Comparison of ENCODE assay signal across 18 cellular contexts in the genomic region with DNA sequence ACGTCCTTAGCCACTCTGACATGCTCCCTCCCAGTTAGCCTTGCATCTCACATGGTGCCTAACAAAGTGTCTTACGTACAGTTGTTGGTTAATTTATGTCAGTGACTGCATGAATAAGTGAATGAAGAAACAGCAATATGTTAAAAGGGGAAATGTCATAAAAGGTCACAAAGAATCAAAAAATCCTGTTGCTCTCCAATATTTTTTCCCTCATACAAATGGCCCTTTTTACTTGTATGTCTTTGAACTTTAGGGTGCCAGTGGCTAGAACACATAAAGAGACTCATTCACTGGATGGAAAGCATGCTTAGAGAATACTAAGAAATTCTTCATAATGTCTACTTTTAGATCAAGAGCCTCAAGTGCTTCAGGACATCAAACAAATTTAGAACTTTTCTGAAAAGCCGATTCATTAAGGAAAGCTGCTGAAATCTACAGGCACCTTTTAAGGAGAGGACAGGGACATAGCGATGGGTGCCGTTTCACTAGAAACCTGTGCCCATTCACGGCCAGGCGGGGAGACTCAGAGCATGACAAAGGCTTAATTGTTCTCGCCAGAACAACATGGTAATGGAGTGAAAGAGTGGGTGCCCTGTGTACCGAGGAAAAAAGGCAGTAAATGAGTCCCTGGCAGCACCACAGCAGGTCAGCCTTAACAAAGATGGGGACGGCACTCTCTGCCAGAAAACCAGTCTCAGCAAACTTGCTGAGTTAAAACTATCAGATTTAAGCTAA.
A peak's percentile ranks its signal among the peaks of the same experiment; 100 is the strongest.
DNase-seq lines count a peak whose midpoint lies in the region; ATAC-seq, FAIRE-seq and TF ChIP-seq lines count a peak whose summit lies in the region.
"Had no signal": no experiment of that assay in that cellular context is flagged by ENCODE, and none has a peak within 500 bp of the region (broad histone marks: within the 10 kb centered on the region; RNA-seq: fewer than 3 reads in every experiment).

No MANE protein-coding gene starts in this region.

- FAIRE-seq in HepG2 (lab: Jason Lieb, UNC), result no peak
- FAIRE-seq: TTC549 had no signal

- no peaks in the 10 kb centered on the region for H4K20me1 ChIP-seq in HepG2 (ENCODE audit: insufficient read depth, low read length)

- H3K36me3 Mint-ChIP-seq in naive thymus-derived CD4-positive, alpha-beta T cell, result no peaks in the 10 kb centered on the region
- H3K36me3 Mint-ChIP-seq: naive B cell had no signal

- peak overlapping the region; percentile 10 for H2AFZ ChIP-seq in HepG2 (ENCODE audit: low read length)

- DNase-seq in HepG2 (ENCODE audit: low spot score) (peak; percentile 53), right lobe of liver (no peak), head of caudate nucleus (peak; percentile 51 to 90 (median 74)), occipital lobe (lab: John Stamatoyannopoulos, UW) (peak; percentile 53), kidney glomerular epithelial cell (lab: John Stamatoyannopoulos, UW) (no peak), LoVo (ENCODE audit: low spot score) (no peak)
- DNase-seq in naive thymus-derived CD4-positive, alpha-beta T cell, result no peak
- DNase-seq: activated CD4-positive, alpha-beta T cell treated with anti-CD3 and anti-CD28 coated beads, Interleukin-2, amount 50 U/mL, for 48 hours; COR-L47; effector memory CD8-positive, alpha-beta T cell; foreskin fibroblast; HCEC 1CT; naive B cell; NCI-H2081 had no signal

- TF ChIP-seq EP300 in HepG2 (IDR thresholded peaks at IDR 0.05; ENCODE audit: low read depth in 2 of 2, low read length in 2 of 2), result no peak
- TF ChIP-seq EP300 in HepG2 (CRISPR knock-in tag; IDR thresholded peaks at IDR 0.05; ENCODE audit: borderline replicate concordance), result no peak

- no peaks in the 10 kb centered on the region for H3K36me3 ChIP-seq in HepG2 (replicated peaks in 1 of 2; ENCODE audit: control insufficient read depth in 1 of 2, insufficient read depth in 2 of 2, low read length in 2 of 2)
- no peaks in the 10 kb centered on the region for H3K36me3 ChIP-seq in right lobe of liver
- no peaks in the 10 kb centered on the region for H3K36me3 ChIP-seq in naive thymus-derived CD4-positive, alpha-beta T cell (ENCODE audit: control insufficient read depth in 2 of 3, insufficient read depth in 3 of 3, low read length in 3 of 3)
- H3K36me3 ChIP-seq: SJSA1 had no signal

- no TSS peak for BruUV-seq in HepG2 (replicated peaks; lab: Mats Ljungman, UMichigan)

- TF ChIP-seq CTCF in HepG2 (CRISPR knock-in tag; IDR thresholded peaks at IDR 0.05) (no peak), right lobe of liver (IDR thresholded peaks at IDR 0.05) (no peak)

- H3K27me3 Mint-ChIP-seq in naive thymus-derived CD4-positive, alpha-beta T cell, result peaks cover 0 to 6% (median 0%) of the 10 kb centered on the region in 5 donors
- H3K27me3 Mint-ChIP-seq: effector memory CD8-positive, alpha-beta T cell had no signal

- H3K9me3 ChIP-seq in HepG2 (ENCODE audit: low read length), result no peaks in the 10 kb centered on the region
- no peaks in the 10 kb centered on the region for H3K9me3 ChIP-seq in right lobe of liver
- H3K9me3 ChIP-seq in naive thymus-derived CD4-positive, alpha-beta T cell (ENCODE audit: control insufficient read depth in 2 of 3, low read length in 3 of 3), result no peaks in the 10 kb centered on the region
- H3K9me3 ChIP-seq: SJSA1 had no signal

- H3K4me3 ChIP-seq in HepG2 (replicated peaks in 1 of 3; ENCODE audit: insufficient read depth in 1 of 3, low read depth in 2 of 3, low read length in 3 of 3), result peak overlapping the region in 2 of 3 experiments; percentile 17 to 26; a peak in 2 of 6 replicates
- H3K4me3 ChIP-seq in right lobe of liver, result no peak overlapping the region
- no peak overlapping the region for H3K4me3 ChIP-seq in naive thymus-derived CD4-positive, alpha-beta T cell (ENCODE audit: low read length)
- H3K4me3 ChIP-seq: SJSA1 had no signal

- peaks cover 0 to 3% (median 0%) of the 10 kb centered on the region in 11 donors for H3K9me3 Mint-ChIP-seq in naive thymus-derived CD4-positive, alpha-beta T cell
- H3K9me3 Mint-ChIP-seq: activated T-helper 2 cell treated with anti-CD3 and anti-CD28 coated beads, Interferon-gamma antibody, Interleukin-2, Interleukin-4, amounts not matched to agents 10 μg/mL and 5 μg/mL and 100 μg/mL, durations not matched to agents 14 hours and 24 hours and 36 hours; effector memory CD8-positive, alpha-beta T cell; naive B cell had no signal

- in situ Hi-C loops in HepG2 (cut with HindIII; ENCODE audit: extremely low pct_ligation_motif_present, low pct_unique_long_range_greater_than_20kb), result no loop called here

- no peak overlapping the region for H3K27ac Mint-ChIP-seq in naive thymus-derived CD4-positive, alpha-beta T cell
- H3K27ac Mint-ChIP-seq: activated T-helper 2 cell treated with anti-CD3 and anti-CD28 coated beads, Interferon-gamma antibody, Interleukin-2, Interleukin-4, amounts not matched to agents 10 μg/mL and 5 μg/mL and 100 μg/mL, durations not matched to agents 14 hours and 24 hours and 36 hours; effector memory CD8-positive, alpha-beta T cell; naive B cell had no signal

- no peak overlapping the region for H3K4me3 Mint-ChIP-seq in naive thymus-derived CD4-positive, alpha-beta T cell
- H3K4me3 Mint-ChIP-seq: effector memory CD8-positive, alpha-beta T cell; naive B cell had no signal

- H3K27ac ChIP-seq in HepG2 (ENCODE audit: extremely low read length, insufficient read depth, low read length) (no peak overlapping the region), right lobe of liver (no peak overlapping the region)
- no peak overlapping the region for H3K27ac ChIP-seq in naive thymus-derived CD4-positive, alpha-beta T cell (ENCODE audit: low read depth, low read length)
- H3K27ac ChIP-seq: SJSA1 had no signal

- no peak overlapping the region for H3K9ac ChIP-seq in HepG2 (ENCODE audit: insufficient read depth, low read depth, low read length)

- CTCF ChIA-PET in HepG2 (lab: Yijun Ruan, JAX; ENCODE audit: low intra/inter-chr PET ratio, low total read pairs), result no interaction called here
- CTCF ChIA-PET in naive thymus-derived CD4-positive, alpha-beta T cell (lab: Charles Lee), result no interaction called here

- H3K79me2 ChIP-seq in HepG2 (ENCODE audit: insufficient read depth, low read length), result no peaks in the 10 kb centered on the region

- H3K4me2 ChIP-seq in HepG2 (ENCODE audit: low read depth, low read length), result peak overlapping the region; percentile 75

- ATAC-seq in HepG2 (peak; percentile 89), right lobe of liver (no peak), HG03175 (IDR thresholded peaks at IDR 0.05; ENCODE audit: unreplicated experiment) (no peak)
- ATAC-seq in naive thymus-derived CD4-positive, alpha-beta T cell, result no peak
- ATAC-seq: effector memory CD8-positive, alpha-beta T cell had no signal

- POLR2A ChIA-PET in HepG2 (lab: Yijun Ruan, JAX), result no interaction called here
- POLR2A ChIA-PET in naive thymus-derived CD4-positive, alpha-beta T cell (lab: Charles Lee), result no interaction called here

- 20% methylated on average over 10 of the region's 10 CpGs for WGBS in HepG2 (ENCODE audit: low lambda C conversion rate)
- 65% methylated on average over 10 of the region's 10 CpGs for WGBS in right lobe of liver (ENCODE audit: insufficient coverage, low coverage, low lambda C conversion rate, missing lambda C conversion rate)

- peaks cover 15% of the 10 kb centered on the region for H3K4me1 ChIP-seq in HepG2 (ENCODE audit: insufficient read depth, low read length)
- no peaks in the 10 kb centered on the region for H3K4me1 ChIP-seq in right lobe of liver
- no peaks in the 10 kb centered on the region for H3K4me1 ChIP-seq in naive thymus-derived CD4-positive, alpha-beta T cell (ENCODE audit: control insufficient read depth in 2 of 2, insufficient read depth in 2 of 2, low read length in 2 of 2)

- H3K27me3 ChIP-seq in HepG2 (ENCODE audit: control insufficient read depth in 1 of 2, insufficient read depth in 2 of 2, low read length in 2 of 2) (peaks cover 0 to under 1% of the 10 kb centered on the region in 2 experiments; a peak in 2 of 5 replicates), right lobe of liver (no peaks in the 10 kb centered on the region)
- no peaks in the 10 kb centered on the region for H3K27me3 ChIP-seq in naive thymus-derived CD4-positive, alpha-beta T cell (ENCODE audit: control insufficient read depth in 2 of 2, insufficient read depth in 2 of 2, low read length in 2 of 2)
- H3K27me3 ChIP-seq: SJSA1 had no signal

- no peaks in the 10 kb centered on the region for H3K4me1 Mint-ChIP-seq in naive thymus-derived CD4-positive, alpha-beta T cell

- intact Hi-C loops in HepG2 (cut with micrococcal nuclease; ENCODE audit: unreplicated experiment) (no loop called here), right lobe of liver (cut with DNase I) (no loop called here), head of caudate nucleus (cut with DNase I) (loop anchor here (5.0 kb wide), 1 partner anchor 73 kb away; a partner anchor contains a TSS)
- intact Hi-C loops in naive thymus-derived CD4-positive, alpha-beta T cell (cut with micrococcal nuclease), result no loop called here

- TF ChIP-seq POLR2A in HepG2 (IDR thresholded peaks at IDR 0.05; ENCODE audit: insufficient read depth in 1 of 2, low read depth in 2 of 2, low read length in 2 of 2) (no peak), right lobe of liver (IDR thresholded peaks at IDR 0.05) (no peak)

- no peak for TF ChIP-seq RAD21 in HepG2 (CRISPR knock-in tag; IDR thresholded peaks at IDR 0.05)

TF ChIP-seq in HepG2, 621 proteins besides CTCF, POLR2A, EP300 and RAD21 (continues in another document):
- TF ChIP-seq SOX5 (CRISPR knock-in tag; IDR thresholded peaks at IDR 0.05; ENCODE audit: borderline replicate concordance) (peak; percentile 65; the same call in 1 of the 2 replicates), HNRNPL (IDR thresholded peaks at IDR 0.05; ENCODE audit: low read depth, low read length) (0 out of 2 replicates have a peak, but pooled peaks have one; percentile 33), GPN1 (CRISPR knock-in tag; IDR thresholded peaks at IDR 0.05; ENCODE audit: borderline replicate concordance) (no peak), CENPT (CRISPR knock-in tag; IDR thresholded peaks at IDR 0.05; ENCODE audit: low read depth) (no peak)
- TF ChIP-seq, protein P1, sequence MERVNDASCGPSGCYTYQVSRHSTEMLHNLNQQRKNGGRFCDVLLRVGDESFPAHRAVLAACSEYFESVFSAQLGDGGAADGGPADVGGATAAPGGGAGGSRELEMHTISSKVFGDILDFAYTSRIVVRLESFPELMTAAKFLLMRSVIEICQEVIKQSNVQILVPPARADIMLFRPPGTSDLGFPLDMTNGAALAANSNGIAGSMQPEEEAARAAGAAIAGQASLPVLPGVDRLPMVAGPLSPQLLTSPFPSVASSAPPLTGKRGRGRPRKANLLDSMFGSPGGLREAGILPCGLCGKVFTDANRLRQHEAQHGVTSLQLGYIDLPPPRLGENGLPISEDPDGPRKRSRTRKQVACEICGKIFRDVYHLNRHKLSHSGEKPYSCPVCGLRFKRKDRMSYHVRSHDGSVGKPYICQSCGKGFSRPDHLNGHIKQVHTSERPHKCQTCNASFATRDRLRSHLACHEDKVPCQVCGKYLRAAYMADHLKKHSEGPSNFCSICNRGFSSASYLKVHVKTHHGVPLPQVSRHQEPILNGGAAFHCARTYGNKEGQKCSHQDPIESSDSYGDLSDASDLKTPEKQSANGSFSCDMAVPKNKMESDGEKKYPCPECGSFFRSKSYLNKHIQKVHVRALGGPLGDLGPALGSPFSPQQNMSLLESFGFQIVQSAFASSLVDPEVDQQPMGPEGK (CRISPR knock-in tag; IDR thresholded peaks at IDR 0.05), result 0 out of 2 replicates have a peak, but pooled peaks have one; percentile 19

Comparison
In these comparisons a context has a peak if more than half of its experiments do, and no peak if none do; other contexts are left out.
1. DNase-seq: peak in HepG2 (single experiment), head of caudate nucleus (42 of 42) and occipital lobe (single experiment); none in right lobe of liver (0 of 3), kidney glomerular epithelial cell (single experiment), LoVo (single experiment) and naive thymus-derived CD4-positive, alpha-beta T cell (0 of 9).
2. H3K4me3 ChIP-seq: peak in HepG2 (2 of 3); none in right lobe of liver (0 of 3) and naive thymus-derived CD4-positive, alpha-beta T cell (single experiment).